Comparison of ENCODE assay signal across 1 cellular context in genomic region chr3:55532806-55533205, GRCh38.
TF ChIP-seq lines count a peak whose summit lies in the region.

No MANE protein-coding gene starts in this region.

TF ChIP-seq in IMR-90, 13 proteins besides CTCF, POLR2A, EP300 and RAD21:
- TF ChIP-seq FOS (IDR thresholded peaks at IDR 0.05; ENCODE audit: low read depth, low read length) = no peak
- no peak for TF ChIP-seq MAZ (IDR thresholded peaks at IDR 0.05; ENCODE audit: borderline replicate concordance, low read depth, low read length)
- TF ChIP-seq CEBPB (IDR thresholded peaks at IDR 0.05; ENCODE audit: low read depth, low read length) = no peak
